ENCODE assay signal across 17 cellular contexts in the genomic region with DNA sequence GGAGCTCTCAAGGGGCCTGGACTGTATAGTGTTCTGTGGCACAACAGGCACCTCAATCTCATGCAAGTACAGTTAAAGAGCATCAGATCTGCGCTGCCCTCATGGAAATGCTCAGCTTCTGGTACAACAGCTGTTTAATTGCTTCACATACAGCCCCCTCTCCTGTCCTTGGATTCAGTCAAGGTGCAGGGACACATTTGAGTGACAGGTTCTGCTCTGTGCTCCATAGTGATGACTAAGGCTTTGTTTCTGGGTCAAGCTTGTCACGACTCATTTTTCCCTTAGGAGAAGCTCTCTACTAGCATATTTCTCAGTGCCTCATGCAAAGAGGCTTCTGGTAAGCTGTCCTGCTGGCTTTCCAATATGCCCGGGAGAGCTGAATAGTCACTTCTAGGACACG. TPM values are rescaled to one million over a fixed set of nuclear protein-coding genes. Genes with fewer than 3 reads are reported as not detected.
A peak's percentile ranks its signal among the peaks of the same experiment; 100 is the strongest.
DNase-seq lines count a peak whose midpoint lies in the region; ATAC-seq and TF ChIP-seq lines count a peak whose summit lies in the region.
"Had no signal": no experiment of that assay in that cellular context is flagged by ENCODE, and none has a peak within 500 bp of the region (broad histone marks: within the 10 kb centered on the region; RNA-seq: fewer than 3 reads in every experiment).

No MANE protein-coding gene starts in this region.

- peak overlapping the region; percentile 30 for H3K56ac ChIP-seq in mesendoderm (ENCODE audit: low read length)

- TF ChIP-seq CTCF in glutamatergic neuron (IDR thresholded peaks at IDR 0.05; ENCODE audit: partially characterized antibody, unreplicated experiment): no peak
- no peak for TF ChIP-seq CTCF in nephron progenitor cell (IDR thresholded peaks at IDR 0.05)
- no peak for TF ChIP-seq CTCF in spleen (IDR thresholded peaks at IDR 0.05 in 8 of 11, conservative IDR thresholded peaks at IDR 0.05 in 3 of 11)

- no peak overlapping the region for H2BK15ac ChIP-seq in mesendoderm (replicated peaks; ENCODE audit: low read depth)

- no peaks in the 10 kb centered on the region for H3K36me3 ChIP-seq in mesendoderm (ENCODE audit: control insufficient read depth, insufficient read depth, low read length)
- H3K36me3 ChIP-seq in spleen: no peaks in the 10 kb centered on the region
- H3K36me3 ChIP-seq: BE2C had no signal

- H3K9me3 Mint-ChIP-seq in glutamatergic neuron (ENCODE audit: unreplicated experiment) (peaks cover 3% of the 10 kb centered on the region), nephron progenitor cell (peaks cover 27% of the 10 kb centered on the region)

- H3K27ac Mint-ChIP-seq in glutamatergic neuron (ENCODE audit: unreplicated experiment) (peak overlapping the region; percentile 21), nephron progenitor cell (no peak overlapping the region)
- H3K27ac Mint-ChIP-seq: CD4-positive, CD25-positive, alpha-beta regulatory T cell; CD8-positive, alpha-beta memory T cell; GM23338; HFFc6 had no signal

- intact Hi-C loops in spleen (cut with DNase I; ENCODE audit: low total_unique reads): no loop called here

- DNase-seq in glutamatergic neuron: no peak
- DNase-seq in mesendoderm: peak; percentile 15
- DNase-seq in renal cortical epithelial cell (ENCODE audit: low read depth): peak; percentile 19
- DNase-seq in nephron progenitor cell: no peak
- no peak for DNase-seq in spleen
- DNase-seq: ACHN; BE2C; C1 segment of cervical spinal cord; CD4-positive, CD25-positive, alpha-beta regulatory T cell; CD8-positive, alpha-beta memory T cell; COR-L47; H7; HFFc6; IMR-90 had no signal

- WGBS in mesendoderm (ENCODE audit: extremely low coverage, insufficient coverage, low lambda C conversion rate): no CpG with 5 or more reads among the region's 4 CpGs
- 57 to 80% (median 76%) methylated on average over 4 of the region's 4 CpGs for WGBS in spleen, 5 donors

- no peaks in the 10 kb centered on the region for H3K27me3 Mint-ChIP-seq in glutamatergic neuron (ENCODE audit: unreplicated experiment)
- peaks cover 5% of the 10 kb centered on the region for H3K27me3 Mint-ChIP-seq in nephron progenitor cell (ENCODE audit: low read depth, poor library complexity)
- H3K27me3 Mint-ChIP-seq: CD4-positive, CD25-positive, alpha-beta regulatory T cell had no signal

- H3K27ac ChIP-seq in mesendoderm (ENCODE audit: low read depth, low read length) (no peak overlapping the region), spleen (no peak overlapping the region)

- H3K9me3 ChIP-seq in spleen: no peaks in the 10 kb centered on the region
- H3K9me3 ChIP-seq: BE2C had no signal

- H3K4me3 ChIP-seq in mesendoderm (ENCODE audit: low read length): no peak overlapping the region
- no peak overlapping the region for H3K4me3 ChIP-seq in spleen
- H3K4me3 ChIP-seq: GM23338 had no signal

- no peak overlapping the region for H3K4ac ChIP-seq in mesendoderm (ENCODE audit: low read depth, low read length)

- H4K5ac ChIP-seq in mesendoderm (ENCODE audit: low read length): no peak overlapping the region

- no peak overlapping the region for H3K23ac ChIP-seq in mesendoderm (ENCODE audit: low read length)

- peaks cover 11% of the 10 kb centered on the region for H3K4me1 ChIP-seq in mesendoderm (ENCODE audit: control insufficient read depth, low read depth, low read length)
- no peaks in the 10 kb centered on the region for H3K4me1 ChIP-seq in spleen
- H3K4me1 ChIP-seq: BE2C had no signal

- no peak overlapping the region for H3K4me2 ChIP-seq in mesendoderm (ENCODE audit: low read length)
- H3K4me2 ChIP-seq: GM23338 had no signal

- H3K4me3 Mint-ChIP-seq in glutamatergic neuron (ENCODE audit: unreplicated experiment) (no peak overlapping the region), nephron progenitor cell (no peak overlapping the region)
- H3K4me3 Mint-ChIP-seq: CD4-positive, CD25-positive, alpha-beta regulatory T cell; CD8-positive, alpha-beta memory T cell; GM23338; HFFc6 had no signal

- H2AK5ac ChIP-seq in mesendoderm (ENCODE audit: low read length): peak overlapping the region; percentile 72

- H3K27me3 ChIP-seq in mesendoderm (ENCODE audit: insufficient read depth, low read length, poor library complexity): no peaks in the 10 kb centered on the region
- no peaks in the 10 kb centered on the region for H3K27me3 ChIP-seq in spleen (replicated peaks in 1 of 7)
- H3K27me3 ChIP-seq: BE2C had no signal

- no peak overlapping the region for H2BK120ac ChIP-seq in mesendoderm (ENCODE audit: low read depth, low read length)

- H3K9ac ChIP-seq in mesendoderm (ENCODE audit: low read length): no peak overlapping the region

- H4K8ac ChIP-seq in mesendoderm (ENCODE audit: low read depth, low read length): no peak overlapping the region

- peak overlapping the region; percentile 61 for H2BK5ac ChIP-seq in mesendoderm (ENCODE audit: low read length)

- no peaks in the 10 kb centered on the region for H3K79me1 ChIP-seq in mesendoderm (ENCODE audit: low read length)

- peaks cover 5% of the 10 kb centered on the region for H3K4me1 Mint-ChIP-seq in glutamatergic neuron (ENCODE audit: low read depth, unreplicated experiment)
- H3K4me1 Mint-ChIP-seq in nephron progenitor cell: no peaks in the 10 kb centered on the region
- H3K4me1 Mint-ChIP-seq: CD4-positive, CD25-positive, alpha-beta regulatory T cell; CD8-positive, alpha-beta memory T cell had no signal

- H3K36me3 Mint-ChIP-seq in glutamatergic neuron (ENCODE audit: unreplicated experiment): peaks cover 14% of the 10 kb centered on the region
- H3K36me3 Mint-ChIP-seq in nephron progenitor cell (ENCODE audit: low read depth): no peaks in the 10 kb centered on the region
- H3K36me3 Mint-ChIP-seq: CD4-positive, CD25-positive, alpha-beta regulatory T cell; CD8-positive, alpha-beta memory T cell had no signal

- no peak for ATAC-seq in HG03280 (IDR thresholded peaks at IDR 0.05; ENCODE audit: unreplicated experiment)
- ATAC-seq: GM23338, HCT116 had no signal

- no peak for TF ChIP-seq POLR2A in spleen (IDR thresholded peaks at IDR 0.05)

- H3K18ac ChIP-seq in mesendoderm (ENCODE audit: low read length): peak overlapping the region; percentile 3

- H3K79me2 ChIP-seq in mesendoderm (ENCODE audit: control insufficient read depth, insufficient read depth, low read length): no peaks in the 10 kb centered on the region

RNA-seq across cellular contexts. Expression of gene MYO3A, which starts 26.8 kb away (rescaled TPM):
- total RNA-seq in glutamatergic neuron (ENCODE audit: unreplicated experiment): 0.22 TPM
- polyA plus RNA-seq in mesendoderm (2013, experiment 1 of 2): 2.8 TPM
- 3.2 TPM for polyA plus RNA-seq in mesendoderm (2013, experiment 2 of 2)
- total RNA-seq in renal cortical epithelial cell: 0.35 and 0.65 TPM in 2 replicates
- total RNA-seq in spleen: 1 to 10 TPM in 2 of 7 donors, under 1 TPM in 4, not detected in 1; 0.09 to 1.3 (median 0.39) TPM
- polyA plus RNA-seq in spleen: 1 to 10 TPM in 1 of 3 donors, under 1 TPM in 2; 0.14 to 1.3 (median 0.30) TPM
- total RNA-seq: CD4-positive, CD25-positive, alpha-beta regulatory T cell; CD8-positive, alpha-beta memory T cell; IMR-90 had no signal
- polyA plus RNA-seq: CD4-positive, CD25-positive, alpha-beta regulatory T cell; CD8-positive, alpha-beta memory T cell; IMR-90 had no signal

Comparison
In these comparisons a context has a peak if more than half of its experiments do, and no peak if none do; other contexts are left out.
1. DNase-seq: peak in mesendoderm (single experiment) and renal cortical epithelial cell (single experiment); none in glutamatergic neuron (single experiment), nephron progenitor cell (single experiment) and spleen (single experiment).